In genomic region chr7:86920154-86920553, GRCh38 we compare ENCODE assay signal across 20 cellular contexts.
"Had no signal": no experiment of that assay in that cellular context is flagged by ENCODE, and none has a peak within 500 bp of the region (broad histone marks: within the 10 kb centered on the region; RNA-seq: fewer than 3 reads in every experiment).

No MANE protein-coding gene starts in this region.

- H3K4me3 ChIP-seq: adrenal gland had no signal

- H3K36me3 ChIP-seq: adrenal gland had no signal

- H3K4me1 ChIP-seq: adrenal gland had no signal

- H3K9me3 ChIP-seq: adrenal gland had no signal

- DNase-seq: activated CD4-positive, alpha-beta T cell treated with anti-CD3 and anti-CD28 coated beads for 48 hours; activated CD4-positive, alpha-beta T cell treated with anti-CD3 and anti-CD28 coated beads, Interleukin-2, amount 50 U/mL, for 4 hours; activated CD4-positive, CD25-positive, alpha-beta regulatory T cell treated with anti-CD3 and anti-CD28 coated beads, Interleukin-2, amount 50 U/mL, for 72 hours; activated CD8-positive, alpha-beta memory T cell treated with anti-CD3 and anti-CD28 coated beads, Interleukin-2, amount 50 U/mL, for 48 hours; activated CD8-positive, alpha-beta T cell treated with anti-CD3 and anti-CD28 coated beads, Interleukin-2, amount 10 ng/mL, durations not matched to agents 7 days and 5 days; activated naive CD4-positive, alpha-beta T cell treated with anti-CD3 and anti-CD28 coated beads, Interleukin-2, amount 50 U/mL, for 16 hours; activated naive CD8-positive, alpha-beta T cell treated with anti-CD3 and anti-CD28 coated beads, Interleukin-2, amount 10 ng/mL, durations not matched to agents 7 days and 5 days; activated T-cell treated with anti-CD3 and anti-CD28 coated beads, Interleukin-2, amount 50 U/mL, for 1 hour; adrenal gland; anterior cingulate cortex; caudate nucleus; MM.1S; NCI-H1105 treated with DMSO at 0.1 percent for 48 hours; NCI-H1436 treated with DMSO at 0.1 percent for 48 hours; NCI-H1930; NCI-H2171 treated with DMSO at 0.1 percent for 48 hours; NCI-H226; NCI-H69; PC-3; SHP77 treated with DMSO at 0.1 percent for 48 hours had no signal

- ATAC-seq: activated CD8-positive, alpha-beta T cell treated with anti-CD3 and anti-CD28 coated beads, Interleukin-2, amount 10 ng/mL, durations not matched to agents 7 days and 5 days; PC-3 had no signal

- H3K27me3 ChIP-seq: adrenal gland had no signal

- H3K27ac ChIP-seq: adrenal gland had no signal
